Comparison of ENCODE assay signal across 1 cellular context in the genomic region with DNA sequence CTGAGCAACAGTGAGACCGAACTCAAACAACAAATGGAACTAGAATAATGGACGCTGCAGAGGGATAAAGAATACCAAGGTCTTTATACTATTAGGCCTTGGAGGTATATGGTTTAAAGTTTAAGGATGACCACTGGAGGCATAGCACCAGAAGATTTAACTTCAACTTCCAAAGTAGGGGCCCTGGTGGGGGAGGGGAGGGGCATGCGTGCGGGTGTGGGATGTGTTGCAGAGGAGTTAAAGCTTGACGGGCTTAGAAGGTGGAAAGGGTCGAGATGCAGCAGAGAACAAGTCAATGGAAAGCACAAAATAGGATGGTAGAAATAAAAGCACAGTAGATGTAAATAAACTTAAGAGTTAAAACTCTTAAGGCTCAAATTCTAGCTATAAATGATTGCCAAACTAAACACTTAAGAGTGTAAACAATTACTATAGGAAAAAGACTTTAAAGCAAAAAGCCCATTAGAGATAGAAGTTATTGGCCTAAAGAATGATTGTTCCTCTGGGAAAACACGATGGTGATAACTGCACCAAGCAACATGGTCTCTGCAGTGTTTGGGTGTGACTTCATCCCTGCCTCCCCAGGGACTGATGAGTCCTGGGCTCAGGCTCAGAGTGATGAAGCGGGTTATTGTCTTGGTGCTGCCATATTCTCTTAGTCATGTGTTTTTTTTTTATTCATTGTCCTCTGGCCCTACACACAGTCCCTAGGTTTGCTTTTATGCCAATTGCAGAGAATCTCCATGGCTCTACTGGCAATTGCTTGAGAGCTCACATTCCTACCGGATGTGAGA.
TF ChIP-seq lines count a peak whose summit lies in the region.

No MANE protein-coding gene starts in this region.

TF ChIP-seq in IMR-90, 13 proteins besides CTCF, POLR2A, EP300 and RAD21:
- no peak for TF ChIP-seq NFE2L2 (IDR thresholded peaks at IDR 0.05; ENCODE audit: low read depth, low read length)
- no peak for TF ChIP-seq FOS (IDR thresholded peaks at IDR 0.05; ENCODE audit: low read depth, low read length)
- TF ChIP-seq, protein P1, sequence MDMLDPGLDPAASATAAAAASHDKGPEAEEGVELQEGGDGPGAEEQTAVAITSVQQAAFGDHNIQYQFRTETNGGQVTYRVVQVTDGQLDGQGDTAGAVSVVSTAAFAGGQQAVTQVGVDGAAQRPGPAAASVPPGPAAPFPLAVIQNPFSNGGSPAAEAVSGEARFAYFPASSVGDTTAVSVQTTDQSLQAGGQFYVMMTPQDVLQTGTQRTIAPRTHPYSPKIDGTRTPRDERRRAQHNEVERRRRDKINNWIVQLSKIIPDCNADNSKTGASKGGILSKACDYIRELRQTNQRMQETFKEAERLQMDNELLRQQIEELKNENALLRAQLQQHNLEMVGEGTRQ (IDR thresholded peaks at IDR 0.05; ENCODE audit: low read depth, low read length), result no peak
- no peak for TF ChIP-seq RFX5 (IDR thresholded peaks at IDR 0.05; ENCODE audit: low read depth, low read length)
- TF ChIP-seq CEBPB (IDR thresholded peaks at IDR 0.05; ENCODE audit: low read depth, low read length), result no peak
- TF ChIP-seq RCOR1 (IDR thresholded peaks at IDR 0.05; ENCODE audit: insufficient replicate concordance, low read length), result no peak
- no peak for TF ChIP-seq CHD1 (IDR thresholded peaks at IDR 0.05; ENCODE audit: low read depth, low read length)
- no peak for TF ChIP-seq MAZ (IDR thresholded peaks at IDR 0.05; ENCODE audit: borderline replicate concordance, low read depth, low read length)
- TF ChIP-seq SMC3 (IDR thresholded peaks at IDR 0.05; ENCODE audit: low read depth, low read length), result no peak
- TF ChIP-seq MAFK (IDR thresholded peaks at IDR 0.05; ENCODE audit: low read depth, low read length), result no peak
TF ChIP-seq in IMR-90: peak in this region for 0.
